In the genomic region with DNA sequence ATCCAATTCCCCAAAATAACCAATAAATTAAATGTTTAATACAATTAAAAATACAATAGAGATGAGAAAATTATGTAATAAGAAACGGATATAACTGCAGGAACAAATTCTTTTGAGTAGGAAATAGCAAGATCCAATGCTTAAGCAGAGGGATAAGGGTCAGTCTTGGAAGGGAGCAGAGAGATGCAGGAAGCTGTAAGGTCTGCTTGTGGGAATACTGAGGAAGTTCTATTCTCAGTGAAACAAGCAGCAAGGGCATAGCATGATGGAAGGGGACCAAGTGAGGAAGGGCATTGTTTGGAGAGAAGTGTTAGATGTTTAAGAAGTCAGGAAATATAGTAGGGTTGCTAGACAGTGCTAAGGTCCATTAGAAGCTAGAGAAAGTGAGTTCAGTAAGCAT, we compare ENCODE assay signal across 22 cellular contexts.
DNase-seq lines count a peak whose midpoint lies in the region; ATAC-seq and TF ChIP-seq lines count a peak whose summit lies in the region.
"Had no signal": no experiment of that assay in that cellular context is flagged by ENCODE, and none has a peak within 500 bp of the region (broad histone marks: within the 10 kb centered on the region; RNA-seq: fewer than 3 reads in every experiment).

No MANE protein-coding gene starts in this region.

- no peaks in the 10 kb centered on the region for H3K4me1 Mint-ChIP-seq in WTC11
- no peaks in the 10 kb centered on the region for H3K4me1 Mint-ChIP-seq in stimulated activated naive CD8-positive, alpha-beta T cell treated with anti-CD3 and anti-CD28 coated beads, Interleukin-15, amount 100 ng/mL, for 72 hours
- H3K4me1 Mint-ChIP-seq: CD14-positive monocyte had no signal

- H3K27me3 Mint-ChIP-seq in WTC11 (ENCODE audit: low read depth) = no peaks in the 10 kb centered on the region
- no peaks in the 10 kb centered on the region for H3K27me3 Mint-ChIP-seq in stimulated activated naive CD8-positive, alpha-beta T cell treated with anti-CD3 and anti-CD28 coated beads, Interleukin-15, amount 100 ng/mL, for 72 hours
- H3K27me3 Mint-ChIP-seq: CD4-positive, alpha-beta memory T cell; CD4-positive, CD25-positive, alpha-beta regulatory T cell; CD8-positive, alpha-beta memory T cell had no signal

- H3K27ac Mint-ChIP-seq in WTC11 = no peak overlapping the region
- H3K27ac Mint-ChIP-seq in stimulated activated naive CD8-positive, alpha-beta T cell treated with anti-CD3 and anti-CD28 coated beads, Interleukin-15, amount 100 ng/mL, for 72 hours = no peak overlapping the region
- H3K27ac Mint-ChIP-seq: CD14-positive monocyte; CD4-positive, alpha-beta memory T cell; CD4-positive, CD25-positive, alpha-beta regulatory T cell; CD8-positive, alpha-beta memory T cell had no signal

- TF ChIP-seq CTCF in WTC11 (IDR thresholded peaks at IDR 0.05) = no peak

- H3K4me3 Mint-ChIP-seq in WTC11 = no peak overlapping the region
- no peak overlapping the region for H3K4me3 Mint-ChIP-seq in stimulated activated naive CD8-positive, alpha-beta T cell treated with anti-CD3 and anti-CD28 coated beads, Interleukin-15, amount 100 ng/mL, for 72 hours
- H3K4me3 Mint-ChIP-seq: CD14-positive monocyte; CD4-positive, alpha-beta memory T cell; CD4-positive, CD25-positive, alpha-beta regulatory T cell; CD8-positive, alpha-beta memory T cell had no signal

- POLR2A ChIA-PET in WTC11 (lab: Charles Lee) = no interaction called here

- DNase-seq in WTC11 (ENCODE audit: low spot score) (no peak), dermis blood vessel endothelial cell (peak; percentile 25), NCI-H524 treated with DMSO at 0.1 percent for 48 hours (lab: John Stamatoyannopoulos, UW) (no peak)
- no peak for DNase-seq in stimulated activated naive CD8-positive, alpha-beta T cell treated with anti-CD3 and anti-CD28 coated beads, Interleukin-15, amount 100 ng/mL, for 72 hours
- DNase-seq: 8988T; ACHN; BE2C; C1 segment of cervical spinal cord; CD4-positive, alpha-beta memory T cell; CD4-positive, CD25-positive, alpha-beta regulatory T cell; CD8-positive, alpha-beta memory T cell; COR-L47; DMS 273 treated with DMSO at 0.1 percent for 48 hours; DMS153; DMS53; DMS79; DND-41; EL; GDM1 had no signal

- ATAC-seq in WTC11 (peak; percentile 65), HG03342 (IDR thresholded peaks at IDR 0.05; ENCODE audit: unreplicated experiment) (no peak)
- no peak for ATAC-seq in stimulated activated naive CD8-positive, alpha-beta T cell treated with anti-CD3 and anti-CD28 coated beads, Interleukin-15, amount 100 ng/mL, for 72 hours
- ATAC-seq: GM12878 had no signal

- no peaks in the 10 kb centered on the region for H3K36me3 Mint-ChIP-seq in WTC11

- H3K9me3 Mint-ChIP-seq in WTC11 = no peaks in the 10 kb centered on the region
- H3K9me3 Mint-ChIP-seq in stimulated activated naive CD8-positive, alpha-beta T cell treated with anti-CD3 and anti-CD28 coated beads, Interleukin-15, amount 100 ng/mL, for 72 hours = no peaks in the 10 kb centered on the region
- H3K9me3 Mint-ChIP-seq: CD14-positive monocyte; CD4-positive, alpha-beta memory T cell; CD8-positive, alpha-beta memory T cell had no signal

- CTCF ChIA-PET in WTC11 (lab: Charles Lee) = no interaction called here

TF ChIP-seq in WTC11, 78 proteins besides CTCF, POLR2A, EP300 and RAD21:
- TF ChIP-seq RORB (CRISPR knock-in tag; IDR thresholded peaks at IDR 0.05) = no peak
- no peak for TF ChIP-seq PRRX2 (CRISPR knock-in tag; IDR thresholded peaks at IDR 0.05)
